Comparison of ENCODE assay signal across 15 cellular contexts in genomic region chr2:66171530-66171929, GRCh38.
"Had no signal": no experiment of that assay in that cellular context is flagged by ENCODE, and none has a peak within 500 bp of the region (broad histone marks: within the 10 kb centered on the region; RNA-seq: fewer than 3 reads in every experiment).

No MANE protein-coding gene starts in this region.

- H3K4me3 Mint-ChIP-seq: activated CD4-positive, alpha-beta T cell treated with anti-CD3 and anti-CD28 coated beads, Interleukin-2, amount 10 ng/mL, durations not matched to agents 7 days and 5 days; activated naive CD8-positive, alpha-beta T cell treated with anti-CD3 and anti-CD28 coated beads, Interleukin-2, amount 10 ng/mL, durations not matched to agents 7 days and 5 days; brain; central memory CD8-positive, alpha-beta T cell; natural killer cell treated with Interleukin-12 subunit alpha and Interleukin-12 subunit beta and Interleukin-15 and Interleukin-18, amount 100 ng/mL, for 72 hours; stimulated activated naive CD8-positive, alpha-beta T cell treated with anti-CD3 and anti-CD28 coated beads, Interleukin-15, amount 100 ng/mL, for 72 hours had no signal

- H3K27me3 ChIP-seq: esophagus muscularis mucosa, right lobe of liver, spleen had no signal

- H3K27ac Mint-ChIP-seq: activated CD4-positive, alpha-beta T cell treated with anti-CD3 and anti-CD28 coated beads, Interleukin-2, amount 10 ng/mL, durations not matched to agents 7 days and 5 days; activated naive CD8-positive, alpha-beta T cell treated with anti-CD3 and anti-CD28 coated beads, Interleukin-2, amount 10 ng/mL, durations not matched to agents 7 days and 5 days; natural killer cell treated with Interleukin-12 subunit alpha and Interleukin-12 subunit beta and Interleukin-15 and Interleukin-18, amount 100 ng/mL, for 72 hours; stimulated activated naive CD8-positive, alpha-beta T cell treated with anti-CD3 and anti-CD28 coated beads, Interleukin-15, amount 100 ng/mL, for 72 hours had no signal

- H3K27ac ChIP-seq: coronary artery, esophagus muscularis mucosa, right lobe of liver, spleen, thoracic aorta had no signal

- H3K9me3 ChIP-seq: esophagus muscularis mucosa, right lobe of liver, spleen, thoracic aorta had no signal

- ATAC-seq: natural killer cell treated with Interleukin-12 subunit alpha and Interleukin-12 subunit beta and Interleukin-15 and Interleukin-18, amount 100 ng/mL, for 72 hours; stimulated activated naive CD8-positive, alpha-beta T cell treated with anti-CD3 and anti-CD28 coated beads, Interleukin-15, amount 100 ng/mL, for 72 hours had no signal

- DNase-seq: activated CD4-positive, alpha-beta T cell treated with anti-CD3 and anti-CD28 coated beads, Interleukin-2, amount 10 ng/mL, durations not matched to agents 7 days and 5 days; activated CD4-positive, CD25-positive, alpha-beta regulatory T cell; activated CD8-positive, alpha-beta memory T cell treated with anti-CD3 and anti-CD28 coated beads for 24 hours; activated gamma-delta T cell treated with Interleukin-2 at 50 U/mL for 16 hours; activated naive CD8-positive, alpha-beta T cell treated with anti-CD3 and anti-CD28 coated beads, Interleukin-2, amount 10 ng/mL, durations not matched to agents 7 days and 5 days; hippocampal formation; right lobe of liver; spleen; stimulated activated naive CD8-positive, alpha-beta T cell treated with anti-CD3 and anti-CD28 coated beads, Interleukin-15, amount 100 ng/mL, for 72 hours had no signal

- H3K4me1 Mint-ChIP-seq: activated CD4-positive, alpha-beta T cell treated with anti-CD3 and anti-CD28 coated beads, Interleukin-2, amount 10 ng/mL, durations not matched to agents 7 days and 5 days; activated naive CD8-positive, alpha-beta T cell treated with anti-CD3 and anti-CD28 coated beads, Interleukin-2, amount 10 ng/mL, durations not matched to agents 7 days and 5 days; central memory CD8-positive, alpha-beta T cell; stimulated activated naive CD8-positive, alpha-beta T cell treated with anti-CD3 and anti-CD28 coated beads, Interleukin-15, amount 100 ng/mL, for 72 hours had no signal

- H3K36me3 Mint-ChIP-seq: activated naive CD8-positive, alpha-beta T cell treated with anti-CD3 and anti-CD28 coated beads, Interleukin-2, amount 10 ng/mL, durations not matched to agents 7 days and 5 days; brain; natural killer cell treated with Interleukin-12 subunit alpha and Interleukin-12 subunit beta and Interleukin-15 and Interleukin-18, amount 100 ng/mL, for 72 hours had no signal

- H3K4me1 ChIP-seq: right lobe of liver, spleen had no signal

- H3K4me3 ChIP-seq: coronary artery, esophagus muscularis mucosa, right lobe of liver, spleen, thoracic aorta had no signal

- H3K9me3 Mint-ChIP-seq: activated CD4-positive, alpha-beta T cell treated with anti-CD3 and anti-CD28 coated beads, Interleukin-2, amount 10 ng/mL, durations not matched to agents 7 days and 5 days; activated naive CD8-positive, alpha-beta T cell treated with anti-CD3 and anti-CD28 coated beads, Interleukin-2, amount 10 ng/mL, durations not matched to agents 7 days and 5 days; central memory CD8-positive, alpha-beta T cell; natural killer cell treated with Interleukin-12 subunit alpha and Interleukin-12 subunit beta and Interleukin-15 and Interleukin-18, amount 100 ng/mL, for 72 hours; stimulated activated naive CD8-positive, alpha-beta T cell treated with anti-CD3 and anti-CD28 coated beads, Interleukin-15, amount 100 ng/mL, for 72 hours had no signal

- H3K27me3 Mint-ChIP-seq: activated CD4-positive, alpha-beta T cell treated with anti-CD3 and anti-CD28 coated beads, Interleukin-2, amount 10 ng/mL, durations not matched to agents 7 days and 5 days; activated naive CD8-positive, alpha-beta T cell treated with anti-CD3 and anti-CD28 coated beads, Interleukin-2, amount 10 ng/mL, durations not matched to agents 7 days and 5 days; brain; central memory CD8-positive, alpha-beta T cell; natural killer cell treated with Interleukin-12 subunit alpha and Interleukin-12 subunit beta and Interleukin-15 and Interleukin-18, amount 100 ng/mL, for 72 hours; stimulated activated naive CD8-positive, alpha-beta T cell treated with anti-CD3 and anti-CD28 coated beads, Interleukin-15, amount 100 ng/mL, for 72 hours had no signal

- H3K36me3 ChIP-seq: esophagus muscularis mucosa, right lobe of liver, spleen, thoracic aorta had no signal
